Comparison of ENCODE assay signal across 17 cellular contexts in genomic region chr9:99347556-99347955, GRCh38.
DNase-seq lines count a peak whose midpoint lies in the region; ATAC-seq and TF ChIP-seq lines count a peak whose summit lies in the region.
"Had no signal": no experiment of that assay in that cellular context is flagged by ENCODE, and none has a peak within 500 bp of the region (broad histone marks: within the 10 kb centered on the region; RNA-seq: fewer than 3 reads in every experiment).

No MANE protein-coding gene starts in this region.

- no peaks in the 10 kb centered on the region for H3K36me3 ChIP-seq in IMR-90 (ENCODE audit: control insufficient read depth, insufficient read depth, low read length)
- no peaks in the 10 kb centered on the region for H3K36me3 ChIP-seq in SK-N-MC (ENCODE audit: insufficient read depth, low read length)
- no peaks in the 10 kb centered on the region for H3K36me3 ChIP-seq in gastrocnemius medialis
- H3K36me3 ChIP-seq: BLaER1, HAP-1 had no signal

- H2BK120ac ChIP-seq in IMR-90 (ENCODE audit: low read depth, low read length) = peak overlapping the region; percentile 36; the same call in 1 of the 2 replicates

- H4K8ac ChIP-seq in IMR-90 (ENCODE audit: low read depth in 2 of 2, low read length in 2 of 2) = no peak overlapping the region

- H2AFZ ChIP-seq in IMR-90 (replicated peaks; ENCODE audit: low read length, poor library complexity) = no peak overlapping the region
- H2AFZ ChIP-seq: GM23338 had no signal

- no peak overlapping the region for H2BK15ac ChIP-seq in IMR-90 (ENCODE audit: low read depth, low read length)

- H3K9ac ChIP-seq in IMR-90 (ENCODE audit: low read depth, low read length) (no peak overlapping the region), SK-N-MC (ENCODE audit: insufficient read length) (no peak overlapping the region)
- H3K9ac ChIP-seq: BLaER1 had no signal

- no TSS peak for BruUV-seq in IMR-90 (replicated peaks; lab: Mats Ljungman, UMichigan)

- CTCF ChIA-PET in IMR-90 (lab: Yijun Ruan, JAX) = interaction anchor here (0.6 kb wide), 1 partner anchor 88 kb away, joined by 3 read pairs; no protein-coding TSS in a partner anchor

- H2BK20ac ChIP-seq in IMR-90 (ENCODE audit: low read depth, low read length) = no peak overlapping the region

- no peak overlapping the region for H4K5ac ChIP-seq in IMR-90 (ENCODE audit: low read depth, low read length)

- TF ChIP-seq RAD21 in IMR-90 (IDR thresholded peaks at IDR 0.05; ENCODE audit: low read length) = no peak

- H3K79me1 ChIP-seq in IMR-90 (ENCODE audit: low read depth in 1 of 2, low read length in 2 of 2) = no peaks in the 10 kb centered on the region

- no peak overlapping the region for H3K56ac ChIP-seq in IMR-90 (ENCODE audit: extremely low read depth, insufficient read depth, low read length)

- H3K23ac ChIP-seq in IMR-90 (ENCODE audit: low read depth, low read length) = no peak overlapping the region

- H2AK5ac ChIP-seq in IMR-90 (ENCODE audit: low read depth, low read length) = no peak overlapping the region

- H3K27ac ChIP-seq in IMR-90 (ENCODE audit: insufficient read depth, low read length) = no peak overlapping the region
- peak overlapping the region; percentile 30; the same call in 1 of the 2 replicates for H3K27ac ChIP-seq in SK-N-MC
- no peak overlapping the region for H3K27ac ChIP-seq in gastrocnemius medialis
- H3K27ac ChIP-seq: BLaER1, C4-2B had no signal

- in situ Hi-C loops in IMR-90 (cut with MboI; ENCODE audit: low sequenced_read_pairs) (no loop called here), gastrocnemius medialis (cut with MboI; ENCODE audit: low sequenced_read_pairs in 4 of 4) (loop anchor here in 1 of 4 donors (25.0 kb wide), 1 partner anchor 240 kb away; no protein-coding TSS in a partner anchor)

- WGBS in IMR-90 (ENCODE audit: extremely low coverage in 2 of 2, insufficient read length in 1 of 2), 2 experiments = no CpG with 5 or more reads among the region's 4 CpGs

- peaks cover 3% of the 10 kb centered on the region; the same call in 1 of the 2 replicates for H3K4me1 ChIP-seq in IMR-90 (ENCODE audit: control insufficient read depth, insufficient read depth, low read length)
- peaks cover 0 to 3% of the 10 kb centered on the region in 2 donors for H3K4me1 ChIP-seq in gastrocnemius medialis
- H3K4me1 ChIP-seq: BLaER1, Caco-2, HAP-1 had no signal

- no peaks in the 10 kb centered on the region for H3K9me1 ChIP-seq in IMR-90 (ENCODE audit: insufficient read depth, low read length)

- no peak overlapping the region for H3K4me2 ChIP-seq in IMR-90 (ENCODE audit: low read depth, low read length)
- H3K4me2 ChIP-seq: BLaER1, GM23338 had no signal

- TF ChIP-seq POLR2A in IMR-90 (IDR thresholded peaks at IDR 0.05; ENCODE audit: low read depth, low read length) (no peak), gastrocnemius medialis (IDR thresholded peaks at IDR 0.05) (no peak)

- H3K27me3 ChIP-seq in IMR-90 (ENCODE audit: control insufficient read depth, insufficient read depth, low read length) = no peaks in the 10 kb centered on the region
- no peaks in the 10 kb centered on the region for H3K27me3 ChIP-seq in gastrocnemius medialis
- H3K27me3 ChIP-seq: BLaER1 had no signal

- H3K18ac ChIP-seq in IMR-90 (ENCODE audit: low read depth, low read length) = no peak overlapping the region

- dilution Hi-C loops in IMR-90 (cut with HindIII; ENCODE audit: low sequenced_read_pairs, unreplicated experiment) = no loop called here

- no peak overlapping the region for H3K4ac ChIP-seq in IMR-90 (ENCODE audit: low read depth, low read length)

- no peak overlapping the region for H2AK9ac ChIP-seq in IMR-90 (replicated peaks; ENCODE audit: low read depth, low read length, poor library complexity)

- H3K14ac ChIP-seq in IMR-90 (replicated peaks; ENCODE audit: low read depth, low read length) = no peak overlapping the region

- TF ChIP-seq CTCF in IMR-90 (conservative IDR thresholded peaks at IDR 0.05; ENCODE audit: low read depth, low read length) = no peak
- no peak for TF ChIP-seq CTCF in gastrocnemius medialis (IDR thresholded peaks at IDR 0.05 in 4 of 5, conservative IDR thresholded peaks at IDR 0.05 in 1 of 5)

- no peaks in the 10 kb centered on the region for H4K20me1 ChIP-seq in IMR-90 (ENCODE audit: insufficient read depth, low read length)
- H4K20me1 ChIP-seq: BLaER1 had no signal

- ATAC-seq in IMR-90 (ENCODE audit: low read depth) (no peak), gastrocnemius medialis (no peak), GM18868 (IDR thresholded peaks at IDR 0.05; ENCODE audit: unreplicated experiment) (no peak)
- ATAC-seq: CD8-positive, alpha-beta T cell; GM23338 had no signal

- POLR2A ChIA-PET in IMR-90 (lab: Charles Lee; ENCODE audit: unreplicated experiment) = no interaction called here

- DNase-seq in IMR-90 (no peak), SK-N-MC (ENCODE audit: low read depth, low spot score) (peak; percentile 28), fibroblast of gingiva (ENCODE audit: low read depth) (peak; percentile 34), gastrocnemius medialis (no peak), 8988T (no peak)
- DNase-seq: Caco-2; CD4-positive, CD25-positive, alpha-beta regulatory T cell; DMS153; DND-41; EL; GDM1 had no signal

- intact Hi-C loops in IMR-90 (cut with micrococcal nuclease) = no loop called here
- intact Hi-C loops in gastrocnemius medialis (cut with DNase I; ENCODE audit: low total_unique reads) = no loop called here

- H3K4me3 ChIP-seq in IMR-90 (ENCODE audit: insufficient read depth, low read depth, low read length) (no peak overlapping the region), SK-N-MC (peak overlapping the region; percentile 37; the same call in 1 of the 2 replicates), gastrocnemius medialis (no peak overlapping the region)
- H3K4me3 ChIP-seq: BLaER1, GM23338, HAP-1 had no signal

- no peak overlapping the region for H4K91ac ChIP-seq in IMR-90 (ENCODE audit: insufficient read depth, low read depth, low read length)

- no peaks in the 10 kb centered on the region for H3K9me3 ChIP-seq in IMR-90 (ENCODE audit: control insufficient read depth, insufficient read depth, low read length)
- H3K9me3 ChIP-seq in SK-N-MC (ENCODE audit: low read depth, low read length) = no peaks in the 10 kb centered on the region
- H3K9me3 ChIP-seq in gastrocnemius medialis = no peaks in the 10 kb centered on the region
- H3K9me3 ChIP-seq: BLaER1, Caco-2, HAP-1 had no signal

- no peak overlapping the region for H2BK5ac ChIP-seq in IMR-90 (ENCODE audit: low read depth, low read length, poor library complexity, severe bottlenecking)

TF ChIP-seq in IMR-90, 13 proteins besides CTCF, POLR2A, EP300 and RAD21:
- TF ChIP-seq NFE2L2 (IDR thresholded peaks at IDR 0.05; ENCODE audit: low read depth, low read length) (no peak), RFX5 (IDR thresholded peaks at IDR 0.05; ENCODE audit: low read depth, low read length) (no peak), CHD1 (IDR thresholded peaks at IDR 0.05; ENCODE audit: low read depth, low read length) (no peak), SMC3 (IDR thresholded peaks at IDR 0.05; ENCODE audit: low read depth, low read length) (no peak), CEBPB (IDR thresholded peaks at IDR 0.05; ENCODE audit: low read depth, low read length) (no peak)

Comparison
In these comparisons a context has a peak if more than half of its experiments do, and no peak if none do; other contexts are left out.
1. DNase-seq: peak in SK-N-MC (single experiment) and fibroblast of gingiva (single experiment); none in IMR-90 (single experiment), gastrocnemius medialis (0 of 2) and 8988T (single experiment).